In the genomic region with DNA sequence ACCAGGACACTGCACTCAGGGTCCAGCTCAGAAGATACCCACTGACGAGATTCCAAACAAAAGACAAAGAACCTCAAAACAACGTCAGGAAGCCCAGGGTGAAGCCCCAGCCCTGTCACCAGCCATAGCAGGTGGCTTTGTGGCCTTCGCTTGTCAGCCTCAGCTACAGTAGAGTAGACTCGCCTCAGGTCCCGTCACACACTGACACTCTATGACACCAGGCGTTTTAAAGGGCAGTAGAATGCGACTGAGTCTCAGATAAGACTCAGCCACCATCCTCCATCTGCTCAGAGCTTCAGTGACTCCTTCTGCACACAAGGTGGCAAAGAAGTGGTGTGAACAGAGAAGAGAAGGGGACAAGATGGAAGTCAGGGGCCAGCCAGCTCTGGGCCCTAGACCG, we compare ENCODE assay signal across 30 cellular contexts. TPM values are rescaled to one million over a fixed set of nuclear protein-coding genes. Genes with fewer than 3 reads are reported as not detected.
DNase-seq lines count a peak whose midpoint lies in the region; ATAC-seq and TF ChIP-seq lines count a peak whose summit lies in the region.
"Had no signal": no experiment of that assay in that cellular context is flagged by ENCODE, and none has a peak within 500 bp of the region (broad histone marks: within the 10 kb centered on the region; RNA-seq: fewer than 3 reads in every experiment).

No MANE protein-coding gene starts in this region.

- H2AFZ ChIP-seq in Loucy (ENCODE audit: low read length): peak overlapping the region; percentile 11; the same call in 1 of the 2 replicates

- peaks cover 10% of the 10 kb centered on the region for H3K4me1 ChIP-seq in Loucy (ENCODE audit: insufficient read depth, low read length, poor library complexity, severe bottlenecking)
- H3K4me1 ChIP-seq in esophagus squamous epithelium: no peaks in the 10 kb centered on the region
- peaks cover 0 to 28% of the 10 kb centered on the region in 2 donors for H3K4me1 ChIP-seq in muscle layer of duodenum (ENCODE audit: control insufficient read depth in 1 of 2, insufficient read depth in 2 of 2, low read length in 2 of 2)
- H3K4me1 ChIP-seq in stomach smooth muscle (ENCODE audit: control insufficient read depth, insufficient read depth, low read length): peaks cover 67% of the 10 kb centered on the region
- H3K4me1 ChIP-seq: Caco-2, lower lobe of right lung had no signal

- H3K79me2 ChIP-seq in Loucy (ENCODE audit: insufficient read depth, low read length): no peaks in the 10 kb centered on the region

- no peak for DNase-seq in esophagus squamous epithelium (lab: John Stamatoyannopoulos, UW)
- DNase-seq: activated CD4-positive, alpha-beta T cell treated with anti-CD3 and anti-CD28 coated beads, Interleukin-2, amount 10 ng/mL, durations not matched to agents 24 days and 14 days; activated CD8-positive, alpha-beta memory T cell treated with anti-CD3 and anti-CD28 coated beads for 24 hours; activated T-cell treated with anti-CD3 and anti-CD28 coated beads for 4 hours; amygdala; brain microvascular endothelial cell; C1 segment of cervical spinal cord; Caco-2; DMS79 treated with DMSO at 0.1 percent for 48 hours; GDM1; glutamatergic neuron; KG1; lower lobe of right lung; MG63; midbrain; NCI-H1105; NCI-H187; NCI-H2171 treated with DMSO at 0.1 percent for 48 hours; NCI-H510A; ovary; RPMI8226; stimulated activated CD8-positive, alpha-beta memory T cell treated with anti-CD3 and anti-CD28 coated beads, Interleukin-4, amount 100 ng/mL, for 48 hours; T1000 had no signal

- no peak for TF ChIP-seq CTCF in Loucy (conservative IDR thresholded peaks at IDR 0.05; ENCODE audit: low read length)
- no peak for TF ChIP-seq CTCF in esophagus squamous epithelium (IDR thresholded peaks at IDR 0.05)

- H3K27ac ChIP-seq in esophagus squamous epithelium (peak overlapping the region; percentile 40 to 79 (median 60)), muscle layer of duodenum (ENCODE audit: low read length) (peak overlapping the region; percentile 62), stomach smooth muscle (ENCODE audit: low read length) (peak overlapping the region; percentile 93)
- H3K27ac ChIP-seq: brain microvascular endothelial cell, HL-60, lower lobe of right lung, ovary had no signal

- ATAC-seq in GM19395 (IDR thresholded peaks at IDR 0.05; ENCODE audit: unreplicated experiment) (no peak), GM21717 (IDR thresholded peaks at IDR 0.05; ENCODE audit: unreplicated experiment) (no peak), GM18520 (IDR thresholded peaks at IDR 0.05; ENCODE audit: unreplicated experiment) (no peak)
- ATAC-seq: lower lobe of right lung had no signal

- H4K20me1 ChIP-seq in Loucy (ENCODE audit: insufficient read depth, low read length, poor library complexity, severe bottlenecking): no peaks in the 10 kb centered on the region

- TF ChIP-seq POLR2A in esophagus squamous epithelium (IDR thresholded peaks at IDR 0.05): no peak

- H3K9me2 ChIP-seq in Loucy (replicated peaks; ENCODE audit: low read depth, low read length): no peaks in the 10 kb centered on the region

- H3K36me3 ChIP-seq in Loucy (ENCODE audit: insufficient read depth, low read length) (no peaks in the 10 kb centered on the region), esophagus squamous epithelium (no peaks in the 10 kb centered on the region), muscle layer of duodenum (ENCODE audit: control insufficient read depth in 1 of 2, insufficient read depth in 2 of 2, low read length in 2 of 2) (no peaks in the 10 kb centered on the region), stomach smooth muscle (ENCODE audit: control insufficient read depth in 2 of 2, insufficient read depth in 2 of 2, low read length in 2 of 2) (no peaks in the 10 kb centered on the region)
- H3K36me3 ChIP-seq: brain microvascular endothelial cell, lower lobe of right lung, MG63, ovary had no signal

- H3K9ac ChIP-seq in Loucy (ENCODE audit: low read depth, low read length, poor library complexity, severe bottlenecking) (no peak overlapping the region), stomach smooth muscle (ENCODE audit: low read length in 2 of 2) (peak overlapping the region; percentile 41 to 71)

- H3K27me3 ChIP-seq in Loucy (ENCODE audit: insufficient read depth, low read length, poor library complexity, severe bottlenecking) (no peaks in the 10 kb centered on the region), esophagus squamous epithelium (no peaks in the 10 kb centered on the region), muscle layer of duodenum (ENCODE audit: low read depth, low read length) (no peaks in the 10 kb centered on the region), stomach smooth muscle (ENCODE audit: control insufficient read depth in 1 of 2, insufficient read depth in 2 of 2, low read length in 2 of 2) (no peaks in the 10 kb centered on the region)
- H3K27me3 ChIP-seq: brain microvascular endothelial cell, MG63, ovary had no signal

- H3K4me3 ChIP-seq in Loucy (ENCODE audit: low read length, poor library complexity, severe bottlenecking): no peak overlapping the region
- H3K4me3 ChIP-seq in esophagus squamous epithelium: no peak overlapping the region
- no peak overlapping the region for H3K4me3 ChIP-seq in muscle layer of duodenum (ENCODE audit: low read depth in 1 of 2, low read length in 2 of 2)
- no peak overlapping the region for H3K4me3 ChIP-seq in stomach smooth muscle (ENCODE audit: low read length in 2 of 2)
- H3K4me3 ChIP-seq: lower lobe of right lung, MG63, ovary had no signal

- no peak overlapping the region for H3K4me2 ChIP-seq in Loucy (ENCODE audit: low read depth, low read length, poor library complexity, severe bottlenecking)

- H3K9me3 ChIP-seq in Loucy (ENCODE audit: insufficient read depth, low read depth, low read length) (no peaks in the 10 kb centered on the region), esophagus squamous epithelium (no peaks in the 10 kb centered on the region), muscle layer of duodenum (ENCODE audit: control insufficient read depth in 1 of 2, low read length in 2 of 2) (no peaks in the 10 kb centered on the region), stomach smooth muscle (ENCODE audit: control insufficient read depth in 2 of 2, low read length in 2 of 2) (no peaks in the 10 kb centered on the region)
- H3K9me3 ChIP-seq: Caco-2, lower lobe of right lung, MG63, ovary had no signal

- 84 to 91% methylated on average over 6 to 8 of the region's 8 CpGs for WGBS in esophagus squamous epithelium, 2 donors

- H3F3A ChIP-seq in Loucy (ENCODE audit: low read depth): no peaks in the 10 kb centered on the region

- intact Hi-C loops in esophagus squamous epithelium (cut with DNase I): no loop called here

RNA-seq across cellular contexts. Expression of gene RBPMS2, which starts 12.8 kb away (rescaled TPM):
- 1 to 10 TPM in 2 of 4 donors, under 1 TPM in 1, not detected in 1; 0.75 to 5.0 (median 1.3) TPM for total RNA-seq in esophagus squamous epithelium
- total RNA-seq: activated CD4-positive, alpha-beta T cell treated with anti-CD3 and anti-CD28 coated beads, Interleukin-2, amount 10 ng/mL, durations not matched to agents 24 days and 14 days had no signal
